In genomic region chr18:2571200-2572143, GRCh38 we compare ENCODE assay signal across 1 cellular context.
A peak's percentile ranks its signal among the peaks of the same experiment; 100 is the strongest.
TF ChIP-seq lines count a peak whose summit lies in the region.

A gene with protein sequence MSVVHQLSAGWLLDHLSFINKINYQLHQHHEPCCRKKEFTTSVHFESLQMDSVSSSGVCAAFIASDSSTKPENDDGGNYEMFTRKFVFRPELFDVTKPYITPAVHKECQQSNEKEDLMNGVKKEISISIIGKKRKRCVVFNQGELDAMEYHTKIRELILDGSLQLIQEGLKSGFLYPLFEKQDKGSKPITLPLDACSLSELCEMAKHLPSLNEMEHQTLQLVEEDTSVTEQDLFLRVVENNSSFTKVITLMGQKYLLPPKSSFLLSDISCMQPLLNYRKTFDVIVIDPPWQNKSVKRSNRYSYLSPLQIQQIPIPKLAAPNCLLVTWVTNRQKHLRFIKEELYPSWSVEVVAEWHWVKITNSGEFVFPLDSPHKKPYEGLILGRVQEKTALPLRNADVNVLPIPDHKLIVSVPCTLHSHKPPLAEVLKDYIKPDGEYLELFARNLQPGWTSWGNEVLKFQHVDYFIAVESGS (minus strand): TSS chr18:2571505. CDS start chr18:2567216, 4,289 bp downstream.
NDC80 (plus strand) TSS chr18:2571557; CDS start chr18:2572986, 1,429 bp downstream.

TF ChIP-seq in K562, 482 proteins besides CTCF, POLR2A, EP300 and RAD21 (continued from another document and continues in another):
- 0 out of 2 replicates have a peak, but pooled peaks have one; percentile 38 for TF ChIP-seq HMBOX1 (IDR thresholded peaks at IDR 0.05)
- TF ChIP-seq MTA1 (IDR thresholded peaks at IDR 0.05; ENCODE audit: borderline replicate concordance), result peak; percentile 100
- TF ChIP-seq SETDB1 (IDR thresholded peaks at IDR 0.05; ENCODE audit: low read length), result no peak
- TF ChIP-seq RERE (CRISPR knock-in tag; IDR thresholded peaks at IDR 0.05; ENCODE audit: borderline replicate concordance), result no peak
- TF ChIP-seq, protein P1, sequence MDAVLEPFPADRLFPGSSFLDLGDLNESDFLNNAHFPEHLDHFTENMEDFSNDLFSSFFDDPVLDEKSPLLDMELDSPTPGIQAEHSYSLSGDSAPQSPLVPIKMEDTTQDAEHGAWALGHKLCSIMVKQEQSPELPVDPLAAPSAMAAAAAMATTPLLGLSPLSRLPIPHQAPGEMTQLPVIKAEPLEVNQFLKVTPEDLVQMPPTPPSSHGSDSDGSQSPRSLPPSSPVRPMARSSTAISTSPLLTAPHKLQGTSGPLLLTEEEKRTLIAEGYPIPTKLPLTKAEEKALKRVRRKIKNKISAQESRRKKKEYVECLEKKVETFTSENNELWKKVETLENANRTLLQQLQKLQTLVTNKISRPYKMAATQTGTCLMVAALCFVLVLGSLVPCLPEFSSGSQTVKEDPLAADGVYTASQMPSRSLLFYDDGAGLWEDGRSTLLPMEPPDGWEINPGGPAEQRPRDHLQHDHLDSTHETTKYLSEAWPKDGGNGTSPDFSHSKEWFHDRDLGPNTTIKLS (IDR thresholded peaks at IDR 0.05; ENCODE audit: borderline replicate concordance, low read depth), result peak; percentile 70; the same call in 1 of the 2 replicates
- no peak for TF ChIP-seq ZBTB8A (IDR thresholded peaks at IDR 0.05; ENCODE audit: partially characterized antibody)
- peak; percentile 95 for TF ChIP-seq C11orf30 (IDR thresholded peaks at IDR 0.05; ENCODE audit: low read depth)
- peak; percentile 59 for TF ChIP-seq GTF2E2 (tag; IDR thresholded peaks at IDR 0.05)
- peak; percentile 89 for TF ChIP-seq ZNF511 (CRISPR knock-in tag; IDR thresholded peaks at IDR 0.05)
- peak; percentile 96 for TF ChIP-seq ATF2 (CRISPR knock-in tag; IDR thresholded peaks at IDR 0.05)
- TF ChIP-seq GMEB1 (CRISPR knock-in tag; IDR thresholded peaks at IDR 0.05), result peak; percentile 100
- TF ChIP-seq E2F6 (IDR thresholded peaks at IDR 0.05; ENCODE audit: borderline replicate concordance in 1 of 2, extremely low read depth in 1 of 2, insufficient read depth in 1 of 2, insufficient read length in 1 of 2, low read depth in 1 of 2, low read length in 1 of 2, poor library complexity in 1 of 2, severe bottlenecking in 1 of 2), result peak; percentile 72 to 91
- TF ChIP-seq CREM (IDR thresholded peaks at IDR 0.05; ENCODE audit: low read depth), result peak; percentile 100
- TF ChIP-seq SNIP1 (IDR thresholded peaks at IDR 0.05; ENCODE audit: low read depth), result peak; percentile 17; the same call in 1 of the 2 replicates
- TF ChIP-seq IFI16 (CRISPR knock-in tag; IDR thresholded peaks at IDR 0.05), result no peak
- no peak for TF ChIP-seq HNRNPL (IDR thresholded peaks at IDR 0.05; ENCODE audit: low read depth, low read length)
- TF ChIP-seq, protein P2, sequence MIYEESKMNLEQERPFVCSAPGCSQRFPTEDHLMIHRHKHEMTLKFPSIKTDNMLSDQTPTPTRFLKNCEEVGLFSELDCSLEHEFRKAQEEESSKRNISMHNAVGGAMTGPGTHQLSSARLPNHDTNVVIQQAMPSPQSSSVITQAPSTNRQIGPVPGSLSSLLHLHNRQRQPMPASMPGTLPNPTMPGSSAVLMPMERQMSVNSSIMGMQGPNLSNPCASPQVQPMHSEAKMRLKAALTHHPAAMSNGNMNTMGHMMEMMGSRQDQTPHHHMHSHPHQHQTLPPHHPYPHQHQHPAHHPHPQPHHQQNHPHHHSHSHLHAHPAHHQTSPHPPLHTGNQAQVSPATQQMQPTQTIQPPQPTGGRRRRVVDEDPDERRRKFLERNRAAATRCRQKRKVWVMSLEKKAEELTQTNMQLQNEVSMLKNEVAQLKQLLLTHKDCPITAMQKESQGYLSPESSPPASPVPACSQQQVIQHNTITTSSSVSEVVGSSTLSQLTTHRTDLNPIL (CRISPR knock-in tag; IDR thresholded peaks at IDR 0.05), result no peak
- peak in 1 of 2 experiments; percentile 57 for TF ChIP-seq AFF1 (IDR thresholded peaks at IDR 0.05; ENCODE audit: low read depth in 1 of 2, partially characterized antibody in 2 of 2)
- TF ChIP-seq, protein P3, sequence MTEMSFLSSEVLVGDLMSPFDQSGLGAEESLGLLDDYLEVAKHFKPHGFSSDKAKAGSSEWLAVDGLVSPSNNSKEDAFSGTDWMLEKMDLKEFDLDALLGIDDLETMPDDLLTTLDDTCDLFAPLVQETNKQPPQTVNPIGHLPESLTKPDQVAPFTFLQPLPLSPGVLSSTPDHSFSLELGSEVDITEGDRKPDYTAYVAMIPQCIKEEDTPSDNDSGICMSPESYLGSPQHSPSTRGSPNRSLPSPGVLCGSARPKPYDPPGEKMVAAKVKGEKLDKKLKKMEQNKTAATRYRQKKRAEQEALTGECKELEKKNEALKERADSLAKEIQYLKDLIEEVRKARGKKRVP (CRISPR knock-in tag; IDR thresholded peaks at IDR 0.05), result 0 out of 2 replicates have a peak, but pooled peaks have one; percentile 7
- TF ChIP-seq RAD51 (IDR thresholded peaks at IDR 0.05; ENCODE audit: borderline replicate concordance, low read depth), result peak; percentile 21; the same call in 1 of the 2 replicates
- peak; percentile 82 for TF ChIP-seq ARID2 (IDR thresholded peaks at IDR 0.05)
